7 cellular contexts compared by ENCODE assay signal in genomic region chr1:166235728-166236127, GRCh38.
"Had no signal": no experiment of that assay in that cellular context is flagged by ENCODE, and none has a peak within 500 bp of the region (broad histone marks: within the 10 kb centered on the region; RNA-seq: fewer than 3 reads in every experiment).

No MANE protein-coding gene starts in this region.

- H3K4me1 ChIP-seq: HAP-1 had no signal

- H3K4me3 ChIP-seq: GM23248, HAP-1 had no signal

- H3K36me3 ChIP-seq: HAP-1 had no signal

- H3K9me3 ChIP-seq: HAP-1 had no signal

- H2AFZ ChIP-seq: GM23248 had no signal

- H3K9ac ChIP-seq: GM23248 had no signal

- ATAC-seq: HCT116, HepG2 had no signal

- DNase-seq: GM23248, GOT3, H7 had no signal

- H3K27ac ChIP-seq: GM23248, HL-60 had no signal
